In the genomic region with DNA sequence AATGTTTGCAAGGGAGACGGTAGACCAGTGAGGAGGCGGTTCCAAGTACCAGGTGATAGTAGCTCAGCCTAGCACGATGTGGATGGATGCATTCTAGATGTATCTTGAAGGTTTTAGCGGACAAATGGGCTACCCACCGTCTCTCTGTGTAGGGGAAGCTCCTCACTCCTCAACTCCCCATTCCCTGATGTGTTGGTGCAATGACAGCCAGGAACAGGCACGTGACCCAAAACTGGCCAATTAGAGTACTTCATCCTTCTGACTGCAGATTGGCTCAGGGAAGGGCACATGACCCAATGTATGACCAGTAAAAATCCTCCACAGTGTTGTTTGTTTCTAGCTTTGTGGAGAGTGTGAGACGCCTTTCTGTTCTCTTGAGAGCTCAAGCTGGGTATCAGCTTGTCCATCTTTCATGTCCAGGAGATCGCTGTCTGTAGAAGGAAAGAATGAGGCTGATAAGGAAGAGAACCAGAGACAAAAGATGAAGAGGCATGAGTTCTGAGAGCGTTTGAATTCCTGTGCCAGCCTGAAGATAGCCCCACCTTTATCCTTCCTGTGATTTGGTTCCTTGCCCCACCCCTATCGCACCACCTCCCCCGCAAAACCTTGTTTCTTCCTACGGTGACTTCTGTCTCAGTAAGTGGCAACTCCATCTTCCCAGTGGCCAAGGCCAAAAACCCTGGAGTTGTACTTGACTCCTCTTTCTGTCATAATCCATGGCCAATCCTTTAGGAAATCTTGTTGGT, we compare ENCODE assay signal across 8 cellular contexts. TPM values are rescaled to one million over a fixed set of nuclear protein-coding genes. Genes with fewer than 3 reads are reported as not detected.
DNase-seq lines count a peak whose midpoint lies in the region; ATAC-seq, FAIRE-seq and TF ChIP-seq lines count a peak whose summit lies in the region.

No MANE protein-coding gene starts in this region.

- DNase-seq in activated CD4-positive, CD25-positive, alpha-beta regulatory T cell treated with anti-CD3 and anti-CD28 coated beads, Interleukin-2, amount 50 U/mL, for 72 hours: peak; percentile 57
- no peak for DNase-seq in activated CD4-positive, CD25-positive, alpha-beta regulatory T cell (lab: John Stamatoyannopoulos, UW)
- DNase-seq in KBM-7: peak; percentile 53
- peak; percentile 64 for DNase-seq in RCC 7860 (ENCODE audit: low spot score)
- DNase-seq in cardiac septum (ENCODE audit: low spot score): peak; percentile 90
- no peak for DNase-seq in omental fat pad (ENCODE audit: low spot score)

- in situ Hi-C loops in KBM-7 (cut with MboI; ENCODE audit: low pct_unique_long_range_greater_than_20kb, low sequenced_read_pairs): no loop called here

- ATAC-seq in omental fat pad (ENCODE audit: low FRiP score): peak; percentile 24
- ATAC-seq in HG02852 (IDR thresholded peaks at IDR 0.05; ENCODE audit: unreplicated experiment): no peak

- peak overlapping the region; percentile 99 for H3K27ac ChIP-seq in angular gyrus (ENCODE audit: low read depth, low read length)

- no peak for FAIRE-seq in RCC 7860 (lab: Jason Lieb, UNC)

- intact Hi-C loops in cardiac septum (cut with DNase I): no loop called here

- TF ChIP-seq CTCF in omental fat pad (IDR thresholded peaks at IDR 0.05): no peak

RNA-seq across cellular contexts. Expression of a gene that starts 2.3 kb away (rescaled TPM):
- total RNA-seq in cardiac septum (6.8 TPM), omental fat pad (1 to 10 TPM; 4.7 to 9.9 (median 6.7) TPM)

RNA-seq across cellular contexts. Expression of a gene that starts 16.1 kb away (rescaled TPM):
- total RNA-seq in cardiac septum: 8.7 TPM
- total RNA-seq in omental fat pad: 10 to 100 TPM; 10.9 to 78.4 (median 34.1) TPM

RNA-seq across cellular contexts. Expression of a gene that starts 18.1 kb away (rescaled TPM):
- 0.83 TPM for total RNA-seq in cardiac septum
- 1 to 10 TPM in 2 of 4 donors, under 1 TPM in 1, not detected in 1; 0.79 to 3.0 (median 2.0) TPM for total RNA-seq in omental fat pad

RNA-seq across cellular contexts. Expression of a gene that starts 29.5 kb away (rescaled TPM):
- total RNA-seq in cardiac septum: 63.9 TPM
- 10 to 100 TPM; 16.8 to 42.1 (median 21.2) TPM for total RNA-seq in omental fat pad

RNA-seq across cellular contexts. Expression of a gene that starts 40.0 kb away (rescaled TPM):
- total RNA-seq in cardiac septum: 47.8 TPM
- total RNA-seq in omental fat pad: 100 to 1,000 TPM in 2 of 4 donors, 10 to 100 TPM in 2; 78.8 to 169 (median 122) TPM

Comparison
In these comparisons a context has a peak if more than half of its experiments do, and no peak if none do; other contexts are left out.
1. DNase-seq: peak in activated CD4-positive, CD25-positive, alpha-beta regulatory T cell treated with anti-CD3 and anti-CD28 coated beads, Interleukin-2, amount 50 U/mL, for 72 hours (single experiment), KBM-7 (single experiment), RCC 7860 (single experiment) and cardiac septum (single experiment); none in activated CD4-positive, CD25-positive, alpha-beta regulatory T cell (0 of 4) and omental fat pad (single experiment).